ENCODE assay signal across 1 cellular context in genomic region chr1:27725374-27726172, GRCh38.
TF ChIP-seq lines count a peak whose summit lies in the region.

Gene FAM76A (plus strand): TSS chr1:27725961. CDS start chr1:27726081, 120 bp downstream.

TF ChIP-seq in A549, 52 proteins besides CTCF, POLR2A, EP300 and RAD21 (continued from another document):
- TF ChIP-seq KDM1A (IDR thresholded peaks at IDR 0.05; ENCODE audit: low read depth) (no peak), ZFP36 (IDR thresholded peaks at IDR 0.05; ENCODE audit: borderline replicate concordance, partially characterized antibody) (no peak), HDAC2 (IDR thresholded peaks at IDR 0.05) (no peak), REST (IDR thresholded peaks at IDR 0.05) (peak; percentile 90), POLR2AphosphoS2 (conservative IDR thresholded peaks at IDR 0.05; ENCODE audit: low read length) (no peak), FOSL2 (IDR thresholded peaks at IDR 0.05) (no peak), FOSL2 (CRISPR knock-in tag; IDR thresholded peaks at IDR 0.05) (no peak), PHF8 (IDR thresholded peaks at IDR 0.05; ENCODE audit: borderline replicate concordance, low read depth) (no peak), TP53 (CRISPR knock-in tag; IDR thresholded peaks at IDR 0.05) (0 out of 2 replicates have a peak, but pooled peaks have one; percentile 39), ZNF302 (CRISPR knock-in tag; IDR thresholded peaks at IDR 0.05) (no peak), NFE2L2 (conservative IDR thresholded peaks at IDR 0.05; ENCODE audit: low read length) (no peak), FOXS1 (CRISPR knock-in tag; IDR thresholded peaks at IDR 0.05) (no peak), JUNB (IDR thresholded peaks at IDR 0.05) (no peak), RFX5 (IDR thresholded peaks at IDR 0.05) (no peak), FOSB (CRISPR knock-in tag; IDR thresholded peaks at IDR 0.05) (no peak), CEBPB (IDR thresholded peaks at IDR 0.05) (no peak), EHMT2 (IDR thresholded peaks at IDR 0.05; ENCODE audit: low read depth) (no peak), GATA3 (IDR thresholded peaks at IDR 0.05; ENCODE audit: borderline replicate concordance) (no peak; the same call in 1 of the 2 replicates), ZSCAN20 (CRISPR knock-in tag; IDR thresholded peaks at IDR 0.05) (no peak), USF2 (IDR thresholded peaks at IDR 0.05) (peak; percentile 81), ZC3H11A (IDR thresholded peaks at IDR 0.05) (no peak), SREBF2 (IDR thresholded peaks at IDR 0.05) (no peak), CBX8 (IDR thresholded peaks at IDR 0.05) (no peak), NR3C1 (IDR thresholded peaks at IDR 0.05) (no peak), JUN (IDR thresholded peaks at IDR 0.05) (peak in 1 of 2 experiments; percentile 67; a peak in 1 of 5 replicates), BHLHE40 (IDR thresholded peaks at IDR 0.05; ENCODE audit: low read depth, low read length) (no peak), MAFK (IDR thresholded peaks at IDR 0.05; ENCODE audit: partially characterized antibody) (no peak), PBX3 (IDR thresholded peaks at IDR 0.05) (peak; percentile 91), MAZ (IDR thresholded peaks at IDR 0.05; ENCODE audit: borderline replicate concordance, low read depth, low read length) (no peak)
TF ChIP-seq in A549: peak in this region for 13.
